ENCODE assay signal across 8 cellular contexts in the genomic region with DNA sequence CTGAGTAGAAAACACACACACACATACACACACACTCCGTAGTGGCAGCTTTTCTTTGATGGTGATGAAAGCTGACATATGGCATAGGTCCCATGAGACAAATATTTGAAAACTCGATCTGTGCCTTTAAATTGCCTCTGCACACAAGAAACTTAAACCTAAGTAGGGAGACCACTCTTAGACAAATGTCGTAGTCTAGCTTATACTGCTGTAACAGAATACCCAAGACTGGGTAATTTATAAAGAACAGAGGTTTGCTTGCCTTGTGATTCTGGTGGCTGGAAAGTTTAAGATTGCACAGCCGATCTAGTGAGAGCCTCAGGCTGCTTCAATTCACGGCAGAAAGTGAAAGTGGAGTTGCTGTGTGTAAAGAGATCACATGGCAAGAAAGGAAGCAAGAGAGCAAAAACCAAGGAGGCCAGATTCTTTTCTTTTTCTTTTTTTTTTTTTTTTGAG.
DNase-seq lines count a peak whose midpoint lies in the region; ATAC-seq and TF ChIP-seq lines count a peak whose summit lies in the region.

No MANE protein-coding gene starts in this region.

- no peak overlapping the region for H3K4ac ChIP-seq in mesendoderm (ENCODE audit: low read depth, low read length)

- no peak overlapping the region for H3K9ac ChIP-seq in mesendoderm (ENCODE audit: low read length)

- no peaks in the 10 kb centered on the region for H3K27me3 Mint-ChIP-seq in activated CD8-positive, alpha-beta T cell treated with anti-CD3 and anti-CD28 coated beads, Interleukin-2, amount 10 ng/mL, durations not matched to agents 7 days and 5 days (ENCODE audit: low read depth)

- no peak overlapping the region for H4K5ac ChIP-seq in mesendoderm (ENCODE audit: low read length)

- peak overlapping the region; percentile 47 for H3K4me3 Mint-ChIP-seq in activated CD8-positive, alpha-beta T cell treated with anti-CD3 and anti-CD28 coated beads, Interleukin-2, amount 10 ng/mL, durations not matched to agents 7 days and 5 days

- H3K27ac ChIP-seq in right lobe of liver, result peak overlapping the region in 1 of 3 donors; percentile 19
- H3K27ac ChIP-seq in mesendoderm (ENCODE audit: low read depth, low read length), result no peak overlapping the region

- peaks cover 7% of the 10 kb centered on the region for H3K4me1 Mint-ChIP-seq in activated CD8-positive, alpha-beta T cell treated with anti-CD3 and anti-CD28 coated beads, Interleukin-2, amount 10 ng/mL, durations not matched to agents 7 days and 5 days (ENCODE audit: low read depth)

- no peaks in the 10 kb centered on the region for H3K79me2 ChIP-seq in mesendoderm (ENCODE audit: control insufficient read depth, insufficient read depth, low read length)

- no peak overlapping the region for H2AK5ac ChIP-seq in mesendoderm (ENCODE audit: low read length)

- H3K9me3 ChIP-seq in right lobe of liver, result no peaks in the 10 kb centered on the region

- peak overlapping the region; percentile 32 for H3K27ac Mint-ChIP-seq in activated CD8-positive, alpha-beta T cell treated with anti-CD3 and anti-CD28 coated beads, Interleukin-2, amount 10 ng/mL, durations not matched to agents 7 days and 5 days

- ATAC-seq in GM19035 (IDR thresholded peaks at IDR 0.05; ENCODE audit: unreplicated experiment), result peak; percentile 72
- ATAC-seq in HG03558 (IDR thresholded peaks at IDR 0.05; ENCODE audit: extremely low read depth, unreplicated experiment), result peak; percentile 82
- peak; percentile 68 for ATAC-seq in activated CD8-positive, alpha-beta T cell treated with anti-CD3 and anti-CD28 coated beads, Interleukin-2, amount 10 ng/mL, durations not matched to agents 7 days and 5 days
- peak; percentile 80 to 93 (median 89) for ATAC-seq in right lobe of liver

- H3K27me3 ChIP-seq in right lobe of liver (no peaks in the 10 kb centered on the region), mesendoderm (ENCODE audit: insufficient read depth, low read length, poor library complexity) (no peaks in the 10 kb centered on the region)

- H3K18ac ChIP-seq in mesendoderm (ENCODE audit: low read length), result no peak overlapping the region

- no peaks in the 10 kb centered on the region for H3K4me1 ChIP-seq in right lobe of liver
- no peaks in the 10 kb centered on the region for H3K4me1 ChIP-seq in mesendoderm (ENCODE audit: control insufficient read depth, low read depth, low read length)

- no peaks in the 10 kb centered on the region for H3K79me1 ChIP-seq in mesendoderm (ENCODE audit: low read length)

- POLR2A ChIA-PET in activated CD8-positive, alpha-beta T cell treated with anti-CD3 and anti-CD28 coated beads, Interleukin-2, amount 10 ng/mL, durations not matched to agents 7 days and 5 days (lab: Charles Lee), result no interaction called here

- no peak for TF ChIP-seq POLR2A in right lobe of liver (IDR thresholded peaks at IDR 0.05)

- WGBS in right lobe of liver (ENCODE audit: insufficient coverage, low coverage, low lambda C conversion rate, missing lambda C conversion rate), result 2% methylated on average over 5 of the region's 5 CpGs
- WGBS in mesendoderm (ENCODE audit: extremely low coverage, insufficient coverage, low lambda C conversion rate), result no CpG with 5 or more reads among the region's 5 CpGs

- no peak overlapping the region for H3K23ac ChIP-seq in mesendoderm (ENCODE audit: low read length)

- H3K36me3 ChIP-seq in right lobe of liver, result no peaks in the 10 kb centered on the region
- H3K36me3 ChIP-seq in mesendoderm (ENCODE audit: control insufficient read depth, insufficient read depth, low read length), result no peaks in the 10 kb centered on the region

- no peak overlapping the region for H4K8ac ChIP-seq in mesendoderm (ENCODE audit: low read depth, low read length)

- H3K4me2 ChIP-seq in mesendoderm (ENCODE audit: low read length), result no peak overlapping the region

- H3K9me3 Mint-ChIP-seq in activated CD8-positive, alpha-beta T cell treated with anti-CD3 and anti-CD28 coated beads, Interleukin-2, amount 10 ng/mL, durations not matched to agents 7 days and 5 days (ENCODE audit: insufficient read depth), result peaks cover 13% of the 10 kb centered on the region

- no peaks in the 10 kb centered on the region for H3K36me3 Mint-ChIP-seq in activated CD8-positive, alpha-beta T cell treated with anti-CD3 and anti-CD28 coated beads, Interleukin-2, amount 10 ng/mL, durations not matched to agents 7 days and 5 days (ENCODE audit: low read depth)

- intact Hi-C loops in right lobe of liver (cut with DNase I), result no loop called here

- CTCF ChIA-PET in activated CD8-positive, alpha-beta T cell treated with anti-CD3 and anti-CD28 coated beads, Interleukin-2, amount 10 ng/mL, durations not matched to agents 7 days and 5 days (lab: Charles Lee), result no interaction called here

- no peak overlapping the region for H2BK120ac ChIP-seq in mesendoderm (ENCODE audit: low read depth, low read length)

- TF ChIP-seq CTCF in AG09309 (IDR thresholded peaks at IDR 0.05; ENCODE audit: control insufficient read depth, insufficient read depth, low read depth, low read length, missing control alignments), result no peak
- no peak for TF ChIP-seq CTCF in right lobe of liver (IDR thresholded peaks at IDR 0.05)

- no peak overlapping the region for H3K56ac ChIP-seq in mesendoderm (ENCODE audit: low read length)

- no peak overlapping the region for H2BK15ac ChIP-seq in mesendoderm (replicated peaks; ENCODE audit: low read depth)

- H3K4me3 ChIP-seq in AG09309 (ENCODE audit: control insufficient read depth, low read depth, low read length) (no peak overlapping the region), right lobe of liver (peak overlapping the region; percentile 33 to 50 (median 37)), mesendoderm (ENCODE audit: low read length) (no peak overlapping the region)

- no peak overlapping the region for H2BK5ac ChIP-seq in mesendoderm (ENCODE audit: low read length)

- peak; percentile 1 for DNase-seq in AG09309 (ENCODE audit: low read depth)
- peak; percentile 22 for DNase-seq in activated CD8-positive, alpha-beta T cell treated with anti-CD3 and anti-CD28 coated beads, Interleukin-2, amount 10 ng/mL, durations not matched to agents 7 days and 5 days
- DNase-seq in right lobe of liver, result no peak
- DNase-seq in activated gamma-delta T cell treated with Interleukin-2 at 50 U/mL for 16 hours, result no peak
- no peak for DNase-seq in NCI-H526 (lab: John Stamatoyannopoulos, UW)
- DNase-seq in mesendoderm, result no peak

Comparison
In these comparisons a context has a peak if more than half of its experiments do, and no peak if none do; other contexts are left out.
1. DNase-seq: peak in AG09309 (single experiment) and activated CD8-positive, alpha-beta T cell treated with anti-CD3 and anti-CD28 coated beads, Interleukin-2, amount 10 ng/mL, durations not matched to agents 7 days and 5 days (single experiment); none in right lobe of liver (0 of 3), activated gamma-delta T cell treated with Interleukin-2 at 50 U/mL for 16 hours (single experiment), NCI-H526 (0 of 2) and mesendoderm (single experiment).
2. H3K4me3 ChIP-seq: peak in right lobe of liver (3 of 3); none in AG09309 (single experiment) and mesendoderm (single experiment).
3. Peak in every context shown above with its lines, with median percentiles within 50 percentile points of each other: ATAC-seq.